9 cellular contexts compared by ENCODE assay signal in genomic region chr20:3202965-3203314, GRCh38. TPM values are rescaled to one million over a fixed set of nuclear protein-coding genes. Genes with fewer than 3 reads are reported as not detected.
A peak's percentile ranks its signal among the peaks of the same experiment; 100 is the strongest.
DNase-seq lines count a peak whose midpoint lies in the region; ATAC-seq, FAIRE-seq and TF ChIP-seq lines count a peak whose summit lies in the region.
"Had no signal": no experiment of that assay in that cellular context is flagged by ENCODE, and none has a peak within 500 bp of the region (broad histone marks: within the 10 kb centered on the region; RNA-seq: fewer than 3 reads in every experiment).

No MANE protein-coding gene starts in this region.

- no peak overlapping the region for H4K8ac ChIP-seq in mesendoderm (ENCODE audit: low read depth, low read length)

- H3K56ac ChIP-seq in mesendoderm (ENCODE audit: low read length) = peak overlapping the region; percentile 85

- H3K9ac ChIP-seq in mesendoderm (ENCODE audit: low read length) = peak overlapping the region; percentile 92

- DNase-seq in left ventricle myocardium inferior = no peak
- no peak for DNase-seq in right cardiac atrium
- no peak for DNase-seq in body of pancreas
- no peak for DNase-seq in mesendoderm
- DNase-seq in vagina (ENCODE audit: extremely low spot score in 2 of 2) = no peak
- DNase-seq in GDM1 (lab: John Stamatoyannopoulos, UW) = no peak
- DNase-seq in HTR-8/SVneo (ENCODE audit: insufficient read length, low spot score) = no peak
- no peak for DNase-seq in DMS 273 treated with DMSO at 0.1 percent for 48 hours (lab: John Stamatoyannopoulos, UW)
- DNase-seq: GF-D8 had no signal

- H3K36me3 ChIP-seq in left ventricle myocardium inferior (peaks cover 33% of the 10 kb centered on the region), body of pancreas (replicated peaks in 1 of 2; ENCODE audit: insufficient read depth in 1 of 2, low read depth in 2 of 2) (peaks cover 6 to 16% of the 10 kb centered on the region in 2 donors), mesendoderm (ENCODE audit: control insufficient read depth, insufficient read depth, low read length) (peaks cover 8% of the 10 kb centered on the region), vagina (peaks cover 0 to 30% of the 10 kb centered on the region in 2 donors)

- TF ChIP-seq POLR2A in body of pancreas (IDR thresholded peaks at IDR 0.05) (no peak), vagina (IDR thresholded peaks at IDR 0.05) (no peak)

- H2BK120ac ChIP-seq in mesendoderm (ENCODE audit: low read depth, low read length) = no peak overlapping the region

- H3K79me1 ChIP-seq in mesendoderm (ENCODE audit: low read length) = peaks cover 13% of the 10 kb centered on the region

- intact Hi-C loops in left ventricle myocardium inferior (cut with micrococcal nuclease) = no loop called here
- intact Hi-C loops in right cardiac atrium (cut with DNase I) = no loop called here
- intact Hi-C loops in body of pancreas (cut with DNase I) = no loop called here
- intact Hi-C loops in vagina (cut with DNase I) = loop anchor here (1.0 kb wide), 1 partner anchor 46 kb away; no protein-coding TSS in a partner anchor

- H3K23ac ChIP-seq in mesendoderm (ENCODE audit: low read length) = no peak overlapping the region

- 61% methylated on average over 9 of the region's 9 CpGs for WGBS in right cardiac atrium
- WGBS in body of pancreas, 2 donors = 9 to 15% methylated on average over 9 of the region's 9 CpGs
- no CpG with 5 or more reads among the region's 9 CpGs for WGBS in mesendoderm (ENCODE audit: extremely low coverage, insufficient coverage, low lambda C conversion rate)

- no peak overlapping the region for H3K4ac ChIP-seq in mesendoderm (ENCODE audit: low read depth, low read length)

- H2BK5ac ChIP-seq in mesendoderm (ENCODE audit: low read length) = no peak overlapping the region

- peaks cover 9% of the 10 kb centered on the region for H3K79me2 ChIP-seq in mesendoderm (ENCODE audit: control insufficient read depth, insufficient read depth, low read length)

- TF ChIP-seq CTCF in left ventricle myocardium inferior (IDR thresholded peaks at IDR 0.05; ENCODE audit: borderline replicate concordance) (no peak), body of pancreas (IDR thresholded peaks at IDR 0.05) (no peak), vagina (IDR thresholded peaks at IDR 0.05) (no peak)

- no peak for FAIRE-seq in HTR-8/SVneo (lab: Jason Lieb, UNC)

- H2BK15ac ChIP-seq in mesendoderm (replicated peaks; ENCODE audit: low read depth) = no peak overlapping the region

- H3K4me1 ChIP-seq in left ventricle myocardium inferior = peaks cover 17% of the 10 kb centered on the region
- H3K4me1 ChIP-seq in right cardiac atrium (ENCODE audit: control insufficient read depth, insufficient read depth, low read length) = no peaks in the 10 kb centered on the region
- peaks cover 13% of the 10 kb centered on the region for H3K4me1 ChIP-seq in body of pancreas
- peaks cover 3% of the 10 kb centered on the region for H3K4me1 ChIP-seq in mesendoderm (ENCODE audit: control insufficient read depth, low read depth, low read length)
- peaks cover 17% of the 10 kb centered on the region for H3K4me1 ChIP-seq in vagina

- no peak overlapping the region for H3K18ac ChIP-seq in mesendoderm (ENCODE audit: low read length)

- no peak for ATAC-seq in right cardiac atrium
- no peak for ATAC-seq in body of pancreas

- no peak overlapping the region for H4K5ac ChIP-seq in mesendoderm (ENCODE audit: low read length)

- H3K27ac ChIP-seq in left ventricle myocardium inferior (replicated peaks) (peak overlapping the region; percentile 96), right cardiac atrium (ENCODE audit: low read length) (no peak overlapping the region), body of pancreas (peak overlapping the region in 3 of 4 donors; percentile 87 to 97 (median 94)), mesendoderm (ENCODE audit: low read depth, low read length) (no peak overlapping the region), vagina (peak overlapping the region; percentile 75)

- H3K27me3 ChIP-seq in left ventricle myocardium inferior (ENCODE audit: low read depth) (no peaks in the 10 kb centered on the region), right cardiac atrium (ENCODE audit: control insufficient read depth, insufficient read depth) (no peaks in the 10 kb centered on the region), body of pancreas (no peaks in the 10 kb centered on the region), mesendoderm (ENCODE audit: insufficient read depth, low read length, poor library complexity) (no peaks in the 10 kb centered on the region), vagina (no peaks in the 10 kb centered on the region)

- H3K4me2 ChIP-seq in mesendoderm (ENCODE audit: low read length) = no peak overlapping the region

- no peak overlapping the region for H2AK5ac ChIP-seq in mesendoderm (ENCODE audit: low read length)

- H3K4me3 ChIP-seq in left ventricle myocardium inferior (peak overlapping the region; percentile 96), right cardiac atrium (ENCODE audit: low read length) (no peak overlapping the region), body of pancreas (peak overlapping the region; percentile 56 to 95), mesendoderm (ENCODE audit: low read length) (no peak overlapping the region), vagina (peak overlapping the region; percentile 59 to 93)

- H3K9me3 ChIP-seq in left ventricle myocardium inferior (replicated peaks) = no peaks in the 10 kb centered on the region
- no peaks in the 10 kb centered on the region for H3K9me3 ChIP-seq in right cardiac atrium (ENCODE audit: control insufficient read depth, low read length)
- no peaks in the 10 kb centered on the region for H3K9me3 ChIP-seq in body of pancreas
- no peaks in the 10 kb centered on the region for H3K9me3 ChIP-seq in vagina

RNA-seq across cellular contexts. Expression of gene DDRGK1, which starts 1.5 kb away (rescaled TPM):
- total RNA-seq in left ventricle myocardium inferior (30.0 TPM), right cardiac atrium (10 to 100 TPM; 37.4 to 40.6 (median 38.9) TPM), body of pancreas (10 to 100 TPM; 64.3 to 82.8 TPM), vagina (61.4 TPM)
- 38.1 TPM for polyA plus RNA-seq in right cardiac atrium
- polyA plus RNA-seq in mesendoderm (2013, experiment 1 of 2) = 38.1 TPM
- 37.7 TPM for polyA plus RNA-seq in mesendoderm (2013, experiment 2 of 2)

RNA-seq across cellular contexts. Expression of gene ITPA, which starts 6.4 kb away (rescaled TPM):
- total RNA-seq in left ventricle myocardium inferior (17.2 TPM), right cardiac atrium (10 to 100 TPM; 16.6 to 21.1 (median 17.0) TPM), body of pancreas (10 to 100 TPM; 31.4 to 36.3 TPM), vagina (52.5 TPM)
- polyA plus RNA-seq in right cardiac atrium = 21.8 TPM
- 88.9 TPM for polyA plus RNA-seq in mesendoderm (2013, experiment 1 of 2)
- 89.3 TPM for polyA plus RNA-seq in mesendoderm (2013, experiment 2 of 2)

RNA-seq across cellular contexts. Expression of gene LZTS3, which starts 29.6 kb away (rescaled TPM):
- 13.4 TPM for total RNA-seq in left ventricle myocardium inferior
- 10 to 100 TPM; 14.1 to 26.9 (median 23.0) TPM for total RNA-seq in right cardiac atrium
- polyA plus RNA-seq in right cardiac atrium = 16.8 TPM
- total RNA-seq in body of pancreas = 10 to 100 TPM; 38.4 to 72.2 TPM
- 10.5 TPM for polyA plus RNA-seq in mesendoderm (2013, experiment 1 of 2)
- polyA plus RNA-seq in mesendoderm (2013, experiment 2 of 2) = 11.0 TPM
- 12.8 TPM for total RNA-seq in vagina

RNA-seq across cellular contexts. Expression of gene SLC4A11, which starts 36.0 kb away (rescaled TPM):
- total RNA-seq in left ventricle myocardium inferior (0.11 TPM), right cardiac atrium (under 1 TPM in 1 of 4 donors, not detected in 3; 0.29 TPM), body of pancreas (under 1 TPM in 1 of 2 donors, not detected in 1; 0.52 TPM), vagina (4.9 TPM)
- 0.36 TPM for polyA plus RNA-seq in right cardiac atrium
- 5.1 TPM for polyA plus RNA-seq in mesendoderm (2013, experiment 1 of 2)
- 5.1 TPM for polyA plus RNA-seq in mesendoderm (2013, experiment 2 of 2)

RNA-seq across cellular contexts. Expression of gene FASTKD5, which starts 43.3 kb away (rescaled TPM):
- total RNA-seq in left ventricle myocardium inferior (27.8 TPM), right cardiac atrium (10 to 100 TPM; 16.5 to 21.0 (median 18.8) TPM), body of pancreas (1 to 10 TPM; 7.0 to 7.3 TPM), vagina (10.3 TPM)
- polyA plus RNA-seq in right cardiac atrium = 16.8 TPM
- 16.2 TPM for polyA plus RNA-seq in mesendoderm (2013, experiment 1 of 2)
- polyA plus RNA-seq in mesendoderm (2013, experiment 2 of 2) = 16.3 TPM

Comparison
In these comparisons a context has a peak if more than half of its experiments do, and no peak if none do; other contexts are left out.
1. H3K27ac ChIP-seq: peak in left ventricle myocardium inferior (single experiment), body of pancreas (3 of 4) and vagina (single experiment); none in right cardiac atrium (single experiment) and mesendoderm (single experiment).
2. H3K4me3 ChIP-seq: peak in left ventricle myocardium inferior (single experiment), body of pancreas (2 of 2) and vagina (2 of 2); none in right cardiac atrium (single experiment) and mesendoderm (single experiment).